8 cellular contexts compared by ENCODE assay signal in genomic region chrX:153411988-153412574, GRCh38. TPM values are rescaled to one million over a fixed set of nuclear protein-coding genes. Genes with fewer than 3 reads are reported as not detected.
A peak's percentile ranks its signal among the peaks of the same experiment; 100 is the strongest.
DNase-seq lines count a peak whose midpoint lies in the region; ATAC-seq and TF ChIP-seq lines count a peak whose summit lies in the region.

No MANE protein-coding gene starts in this region.

- TF ChIP-seq CTCF in CD4-positive, alpha-beta T cell (IDR thresholded peaks at IDR 0.05): no peak
- no peak for TF ChIP-seq CTCF in brain (conservative IDR thresholded peaks at IDR 0.05)

- no peaks in the 10 kb centered on the region for H3K9me3 Mint-ChIP-seq in CD4-positive, alpha-beta T cell
- peaks cover 0 to 35% (median 2%) of the 10 kb centered on the region in 5 experiments for H3K9me3 Mint-ChIP-seq in brain
- H3K9me3 Mint-ChIP-seq in naive thymus-derived CD4-positive, alpha-beta T cell: no peaks in the 10 kb centered on the region

- POLR2A ChIA-PET in CD4-positive, alpha-beta T cell (lab: Charles Lee): no interaction called here
- POLR2A ChIA-PET in naive thymus-derived CD4-positive, alpha-beta T cell (lab: Charles Lee): no interaction called here

- H3K27me3 ChIP-seq in CD4-positive, alpha-beta T cell (ENCODE audit: control insufficient read depth, insufficient read depth, low read length): no peaks in the 10 kb centered on the region
- H3K27me3 ChIP-seq in naive thymus-derived CD4-positive, alpha-beta T cell (ENCODE audit: control insufficient read depth in 2 of 2, insufficient read depth in 2 of 2, low read length in 2 of 2): no peaks in the 10 kb centered on the region

- peak; percentile 54; the same call in 1 of the 2 replicates for TF ChIP-seq EP300 in Ishikawa (IDR thresholded peaks at IDR 0.05; ENCODE audit: borderline replicate concordance)

- TF ChIP-seq RAD21 in Ishikawa (IDR thresholded peaks at IDR 0.05; ENCODE audit: low read depth): no peak

- peaks cover 6% of the 10 kb centered on the region for H3K27me3 Mint-ChIP-seq in CD4-positive, alpha-beta T cell
- peaks cover 18% of the 10 kb centered on the region for H3K27me3 Mint-ChIP-seq in brain
- H3K27me3 Mint-ChIP-seq in naive thymus-derived CD4-positive, alpha-beta T cell: peaks cover 0 to 3% (median 0%) of the 10 kb centered on the region in 5 donors

- H3K27ac Mint-ChIP-seq in CD4-positive, alpha-beta T cell: no peak overlapping the region
- H3K27ac Mint-ChIP-seq in brain: peak overlapping the region in 3 of 5 experiments; percentile 20 to 70 (median 38)
- H3K27ac Mint-ChIP-seq in naive thymus-derived CD4-positive, alpha-beta T cell: peak overlapping the region in 2 of 9 donors; percentile 8 to 16

- H3K36me3 Mint-ChIP-seq in CD4-positive, alpha-beta T cell (ENCODE audit: low read depth): no peaks in the 10 kb centered on the region
- H3K36me3 Mint-ChIP-seq in brain: no peaks in the 10 kb centered on the region
- H3K36me3 Mint-ChIP-seq in naive thymus-derived CD4-positive, alpha-beta T cell: no peaks in the 10 kb centered on the region

- CTCF ChIA-PET in CD4-positive, alpha-beta T cell (lab: Charles Lee): no interaction called here
- CTCF ChIA-PET in naive thymus-derived CD4-positive, alpha-beta T cell (lab: Charles Lee): no interaction called here

- no peaks in the 10 kb centered on the region for H3K36me3 ChIP-seq in naive thymus-derived CD4-positive, alpha-beta T cell (ENCODE audit: control insufficient read depth in 2 of 3, insufficient read depth in 3 of 3, low read length in 3 of 3)

- intact Hi-C loops in CD4-positive, alpha-beta T cell (cut with DNase I, micrococcal nuclease): no loop called here
- intact Hi-C loops in naive thymus-derived CD4-positive, alpha-beta T cell (cut with micrococcal nuclease): no loop called here

- no peak for DNase-seq in CD4-positive, alpha-beta T cell
- no peak for DNase-seq in naive thymus-derived CD4-positive, alpha-beta T cell
- DNase-seq in glomerular visceral epithelial cell (ENCODE audit: extremely low spot score): no peak
- DNase-seq in DMS114 treated with DMSO at 0.1 percent for 48 hours (lab: John Stamatoyannopoulos, UW; ENCODE audit: unreplicated experiment): no peak
- no peak for DNase-seq in GDM1 (lab: John Stamatoyannopoulos, UW)

- no peaks in the 10 kb centered on the region for H3K4me1 ChIP-seq in naive thymus-derived CD4-positive, alpha-beta T cell (ENCODE audit: control insufficient read depth in 2 of 2, insufficient read depth in 2 of 2, low read length in 2 of 2)

- peaks cover 7% of the 10 kb centered on the region for H3K4me1 Mint-ChIP-seq in CD4-positive, alpha-beta T cell (ENCODE audit: low read depth)
- peaks cover 9% of the 10 kb centered on the region for H3K4me1 Mint-ChIP-seq in brain
- H3K4me1 Mint-ChIP-seq in naive thymus-derived CD4-positive, alpha-beta T cell: peaks cover 0 to 12% (median 8%) of the 10 kb centered on the region in 7 donors

- H3K27ac ChIP-seq in CD4-positive, alpha-beta T cell (ENCODE audit: low read depth, low read length): no peak overlapping the region
- H3K27ac ChIP-seq in naive thymus-derived CD4-positive, alpha-beta T cell (ENCODE audit: low read depth, low read length): no peak overlapping the region

- H3K9me3 ChIP-seq in CD4-positive, alpha-beta T cell (ENCODE audit: control insufficient read depth, low read length): no peaks in the 10 kb centered on the region
- no peaks in the 10 kb centered on the region for H3K9me3 ChIP-seq in naive thymus-derived CD4-positive, alpha-beta T cell (ENCODE audit: control insufficient read depth in 2 of 3, low read length in 3 of 3)

- ATAC-seq in CD4-positive, alpha-beta T cell (ENCODE audit: poor library complexity): no peak
- ATAC-seq in naive thymus-derived CD4-positive, alpha-beta T cell: peak; percentile 31
- no peak for ATAC-seq in GM18511 (IDR thresholded peaks at IDR 0.05; ENCODE audit: unreplicated experiment)

- H3K4me3 ChIP-seq in naive thymus-derived CD4-positive, alpha-beta T cell (ENCODE audit: low read length): peak overlapping the region; percentile 18

- peak overlapping the region; percentile 65 for H3K4me3 Mint-ChIP-seq in CD4-positive, alpha-beta T cell
- peak overlapping the region; percentile 25 to 77 (median 47) for H3K4me3 Mint-ChIP-seq in brain
- H3K4me3 Mint-ChIP-seq in naive thymus-derived CD4-positive, alpha-beta T cell: peak overlapping the region; percentile 29 to 81 (median 67)

TF ChIP-seq in Ishikawa, 13 proteins besides CTCF, POLR2A, EP300 and RAD21:
- no peak for TF ChIP-seq YY1 (IDR thresholded peaks at IDR 0.05; ENCODE audit: low read depth)
- peak; percentile 35; the same call in 1 of the 2 replicates for TF ChIP-seq TEAD4 (IDR thresholded peaks at IDR 0.05)
- TF ChIP-seq TCF12 (IDR thresholded peaks at IDR 0.05; ENCODE audit: low read depth): peak; percentile 35; the same call in 1 of the 2 replicates
- TF ChIP-seq CREB1 (IDR thresholded peaks at IDR 0.05; ENCODE audit: low read depth): no peak
- peak; percentile 42; the same call in 1 of the 2 replicates for TF ChIP-seq NFIC (IDR thresholded peaks at IDR 0.05)

RNA-seq across cellular contexts. Expression of gene ZFP92, which starts 0.8 kb away (rescaled TPM):
- total RNA-seq in CD4-positive, alpha-beta T cell: under 1 TPM; 0.08 to 0.11 TPM
- 0.73 TPM for polyA plus RNA-seq in brain (ENCODE audit: insufficient read depth, low read depth, low replicate concordance)
- 1 to 10 TPM in 2 of 5 experiments, under 1 TPM in 3; 0.14 to 1.8 (median 0.24) TPM for total RNA-seq in naive thymus-derived CD4-positive, alpha-beta T cell
- polyA plus RNA-seq in naive thymus-derived CD4-positive, alpha-beta T cell: under 1 TPM; 0.07 to 0.20 TPM

RNA-seq across cellular contexts. Expression of gene PNMA6E, which starts 10.9 kb away (rescaled TPM):
- total RNA-seq in CD4-positive, alpha-beta T cell: not detected
- not detected for polyA plus RNA-seq in brain (ENCODE audit: insufficient read depth, low read depth, low replicate concordance)
- not detected for total RNA-seq in naive thymus-derived CD4-positive, alpha-beta T cell
- not detected for polyA plus RNA-seq in naive thymus-derived CD4-positive, alpha-beta T cell

RNA-seq across cellular contexts. Expression of gene TREX2, which starts 33.8 kb away (rescaled TPM):
- 1 to 10 TPM; 1.1 to 1.4 TPM for total RNA-seq in CD4-positive, alpha-beta T cell
- not detected for polyA plus RNA-seq in brain (ENCODE audit: insufficient read depth, low read depth, low replicate concordance)
- total RNA-seq in naive thymus-derived CD4-positive, alpha-beta T cell: 1 to 10 TPM; 2.7 to 5.5 (median 3.5) TPM
- polyA plus RNA-seq in naive thymus-derived CD4-positive, alpha-beta T cell: 1 to 10 TPM in 1 of 2 donors, under 1 TPM in 1; 0.25 to 1.6 TPM

RNA-seq across cellular contexts. Expression of gene HAUS7, which starts 58.3 kb away (rescaled TPM):
- total RNA-seq in CD4-positive, alpha-beta T cell: 10 to 100 TPM; 24.4 to 25.6 TPM
- 41.8 TPM for polyA plus RNA-seq in brain (ENCODE audit: insufficient read depth, low read depth, low replicate concordance)
- total RNA-seq in naive thymus-derived CD4-positive, alpha-beta T cell: 10 to 100 TPM; 23.2 to 44.8 (median 31.4) TPM
- 10 to 100 TPM; 20.7 to 28.4 TPM for polyA plus RNA-seq in naive thymus-derived CD4-positive, alpha-beta T cell
